1 cellular context compared by ENCODE assay signal in the genomic region with DNA sequence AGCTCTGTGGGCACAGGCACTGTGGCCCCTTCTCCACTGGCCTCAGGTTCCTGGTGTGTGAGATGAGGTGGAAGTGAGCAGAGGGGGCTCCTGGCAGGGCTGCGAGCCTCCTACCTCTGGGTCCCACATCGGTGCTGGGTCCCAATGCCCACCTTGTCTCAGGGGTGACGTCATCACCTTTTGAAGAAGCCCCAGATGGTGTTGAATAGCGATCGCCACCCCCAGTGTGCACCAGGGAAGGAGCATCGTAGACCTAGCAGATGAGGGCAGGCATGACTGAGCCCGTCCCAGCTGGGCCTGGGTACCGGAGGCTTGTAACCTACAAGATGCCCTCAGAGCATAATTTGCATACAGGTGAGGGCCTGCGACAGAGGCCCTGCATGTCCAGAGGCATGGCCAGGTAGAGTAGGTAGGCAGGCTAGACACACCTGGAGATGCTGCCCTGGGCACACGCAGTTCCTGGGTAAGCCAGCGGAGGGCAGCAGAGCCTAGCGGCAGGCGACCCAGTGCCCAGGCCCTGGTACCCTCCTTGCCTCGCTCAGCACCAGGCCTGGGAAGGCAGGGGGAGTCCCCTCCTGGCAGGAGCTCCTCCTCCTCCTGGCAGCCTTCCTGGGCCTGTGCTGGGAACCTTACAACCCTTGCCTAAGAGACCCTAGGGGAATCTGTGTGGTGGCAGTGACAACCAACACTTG.
TF ChIP-seq lines count a peak whose summit lies in the region.

No MANE protein-coding gene starts in this region.

TF ChIP-seq in neural cell, 6 proteins besides CTCF, POLR2A, EP300 and RAD21 (continued from another document):
- TF ChIP-seq POLR2AphosphoS5 (IDR thresholded peaks at IDR 0.05) (no peak), MXI1 (conservative IDR thresholded peaks at IDR 0.05; ENCODE audit: poor library complexity, severe bottlenecking) (peak; percentile 27)
